In genomic region chr2:237894986-237895543, GRCh38 we compare ENCODE assay signal across 16 cellular contexts. TPM values are rescaled to one million over a fixed set of nuclear protein-coding genes. Genes with fewer than 3 reads are reported as not detected.
DNase-seq lines count a peak whose midpoint lies in the region; TF ChIP-seq lines count a peak whose summit lies in the region.
"Had no signal": no experiment of that assay in that cellular context is flagged by ENCODE, and none has a peak within 500 bp of the region (broad histone marks: within the 10 kb centered on the region; RNA-seq: fewer than 3 reads in every experiment).

No MANE protein-coding gene starts in this region.

- H3K4me2 ChIP-seq in BLaER1 (no peak overlapping the region), skeletal muscle satellite cell (ENCODE audit: low read length) (no peak overlapping the region)

- H4K20me1 ChIP-seq in BLaER1 = no peaks in the 10 kb centered on the region

- H3K27ac ChIP-seq in BLaER1 = peak overlapping the region; percentile 49
- H3K27ac ChIP-seq in WERI-Rb-1 = peak overlapping the region; percentile 11; the same call in 1 of the 2 replicates
- H3K27ac ChIP-seq in layer of hippocampus (ENCODE audit: low read depth, low read length) = peak overlapping the region; percentile 84

- DNase-seq in WERI-Rb-1 = no peak
- no peak for DNase-seq in UCSD-AML1 (lab: John Stamatoyannopoulos, UW; ENCODE audit: unreplicated experiment)
- DNase-seq in NCI-H2081 (lab: John Stamatoyannopoulos, UW) = no peak
- no peak for DNase-seq in NCI-H1436 treated with DMSO at 0.1 percent for 48 hours (lab: John Stamatoyannopoulos, UW)
- DNase-seq in NOMO-1 (lab: John Stamatoyannopoulos, UW; ENCODE audit: unreplicated experiment in 2 of 2) = no peak
- DNase-seq: activated CD4-positive, CD25-positive, alpha-beta regulatory T cell; DMS 273 treated with DMSO at 0.1 percent for 48 hours; NCI-H226; SHP77 treated with DMSO at 0.1 percent for 48 hours; stimulated activated CD4-positive, alpha-beta T cell treated with anti-CD3 and anti-CD28 coated beads, Interleukin-15, amount 100 ng/mL, for 24 hours; stimulated activated naive CD8-positive, alpha-beta T cell treated with anti-CD3 and anti-CD28 coated beads, Interleukin-15, Interleukin-2, amounts not matched to agents 100 U/mL and 50 U/mL, for 24 hours had no signal

- H3K4me1 ChIP-seq in BLaER1 = peaks cover 69% of the 10 kb centered on the region
- H3K4me1 ChIP-seq in skeletal muscle satellite cell (ENCODE audit: control insufficient read depth, insufficient read depth, low read length) = peaks cover 31% of the 10 kb centered on the region

- H3K27me3 ChIP-seq in BLaER1 (no peaks in the 10 kb centered on the region), WERI-Rb-1 (ENCODE audit: insufficient read depth, low read depth, severe bottlenecking) (no peaks in the 10 kb centered on the region), layer of hippocampus (ENCODE audit: control insufficient read depth, insufficient read depth, low read length) (no peaks in the 10 kb centered on the region), skeletal muscle satellite cell (ENCODE audit: control insufficient read depth, insufficient read depth, low read length) (no peaks in the 10 kb centered on the region)
- H3K27me3 ChIP-seq: ovary had no signal

- H3K9me3 ChIP-seq in BLaER1 (no peaks in the 10 kb centered on the region), WERI-Rb-1 (ENCODE audit: severe bottlenecking) (no peaks in the 10 kb centered on the region), skeletal muscle satellite cell (replicated peaks; ENCODE audit: low read length) (no peaks in the 10 kb centered on the region)
- H3K9me3 ChIP-seq: ovary had no signal

- H3K9ac ChIP-seq in BLaER1 (no peak overlapping the region), skeletal muscle satellite cell (ENCODE audit: low read depth, low read length) (peak overlapping the region; percentile 76)

- no peak overlapping the region for H3K4me3 ChIP-seq in BLaER1
- H3K4me3 ChIP-seq in WERI-Rb-1 (ENCODE audit: low read depth, low read length) = no peak overlapping the region
- H3K4me3 ChIP-seq in skeletal muscle satellite cell (ENCODE audit: low read length) = no peak overlapping the region
- H3K4me3 ChIP-seq: ovary had no signal

- H3K36me3 ChIP-seq in BLaER1 = no peaks in the 10 kb centered on the region
- H3K36me3 ChIP-seq in WERI-Rb-1 = no peaks in the 10 kb centered on the region
- H3K36me3 ChIP-seq in skeletal muscle satellite cell (ENCODE audit: insufficient read depth, low read length) = no peaks in the 10 kb centered on the region
- H3K36me3 ChIP-seq: ovary had no signal

- no peak for TF ChIP-seq CTCF in WERI-Rb-1 (IDR thresholded peaks at IDR 0.05; ENCODE audit: low read depth, low read length)

RNA-seq across cellular contexts. Expression of gene RAMP1, which starts 35.6 kb away (rescaled TPM):
- total RNA-seq in skeletal muscle satellite cell (2012; rRNA removed) = 4.8 TPM in 1 of 2 replicates, not detected in the other
- total RNA-seq: glomerular endothelial cell had no signal

Comparison
In these comparisons a context has a peak if more than half of its experiments do, and no peak if none do; other contexts are left out.
1. H3K27ac ChIP-seq: peak in every context shown above with its lines; median percentile 84 in layer of hippocampus; 49 in BLaER1; 11 in WERI-Rb-1.